ENCODE assay signal across 8 cellular contexts in the genomic region with DNA sequence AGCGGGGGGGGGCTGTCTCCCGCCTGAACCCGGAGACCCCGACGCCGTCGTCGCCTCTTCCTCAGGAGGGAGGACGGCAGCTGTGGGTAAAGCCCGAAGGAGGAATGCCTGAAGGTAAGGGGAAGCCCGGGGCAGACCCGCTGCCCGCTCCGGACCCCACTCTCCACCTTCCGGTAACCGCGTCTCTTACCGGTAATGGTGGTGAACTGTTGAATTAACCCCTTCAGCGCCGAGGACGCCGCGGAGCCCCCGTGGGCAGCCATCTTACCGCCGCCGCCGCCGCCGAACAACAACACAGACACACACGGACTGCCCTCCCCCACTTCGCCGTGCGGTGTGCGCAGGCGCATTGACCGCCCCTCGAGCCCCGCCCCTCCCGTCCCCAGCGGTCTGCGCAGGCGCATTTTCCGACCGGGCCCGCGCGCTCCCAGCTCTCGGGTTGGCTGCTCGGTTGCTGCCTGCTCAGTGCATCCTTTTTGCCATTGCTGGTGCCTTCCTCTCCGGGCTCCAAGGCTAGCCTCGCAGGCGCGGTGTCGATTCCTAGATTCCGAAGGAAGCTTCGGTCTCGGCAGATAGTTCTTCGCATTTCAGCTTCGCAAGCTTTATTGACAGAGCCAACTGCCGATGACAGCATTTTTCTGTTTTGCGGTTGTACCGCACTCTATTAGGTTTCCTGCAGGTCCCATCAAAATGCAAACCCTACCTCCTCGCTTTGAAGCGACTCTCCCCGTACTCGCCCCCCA. TPM values are rescaled to one million over a fixed set of nuclear protein-coding genes. Genes with fewer than 3 reads are reported as not detected.
A peak's percentile ranks its signal among the peaks of the same experiment; 100 is the strongest.
DNase-seq lines count a peak whose midpoint lies in the region; ATAC-seq and TF ChIP-seq lines count a peak whose summit lies in the region.

A gene with protein sequence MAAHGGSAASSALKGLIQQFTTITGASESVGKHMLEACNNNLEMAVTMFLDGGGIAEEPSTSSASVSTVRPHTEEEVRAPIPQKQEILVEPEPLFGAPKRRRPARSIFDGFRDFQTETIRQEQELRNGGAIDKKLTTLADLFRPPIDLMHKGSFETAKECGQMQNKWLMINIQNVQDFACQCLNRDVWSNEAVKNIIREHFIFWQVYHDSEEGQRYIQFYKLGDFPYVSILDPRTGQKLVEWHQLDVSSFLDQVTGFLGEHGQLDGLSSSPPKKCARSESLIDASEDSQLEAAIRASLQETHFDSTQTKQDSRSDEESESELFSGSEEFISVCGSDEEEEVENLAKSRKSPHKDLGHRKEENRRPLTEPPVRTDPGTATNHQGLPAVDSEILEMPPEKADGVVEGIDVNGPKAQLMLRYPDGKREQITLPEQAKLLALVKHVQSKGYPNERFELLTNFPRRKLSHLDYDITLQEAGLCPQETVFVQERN (minus strand): TSS at position 291 of the 743 bp plus-strand sequence. CDS start 28 bp downstream, at position 263.

- peaks cover 0 to 8% of the 10 kb centered on the region in 2 donors for H3K36me3 ChIP-seq in left lung

- DNase-seq in NCI-H774 (lab: John Stamatoyannopoulos, UW) (peak; percentile 97), dermis blood vessel endothelial cell (peak; percentile 96), left lung (peak; percentile 96 to 99)
- DNase-seq in activated CD4-positive, alpha-beta T cell treated with anti-CD3 and anti-CD28 coated beads, Interleukin-2, amount 50 U/mL, for 4 hours, result peak; percentile 93
- DNase-seq in stimulated activated CD4-positive, alpha-beta T cell treated with anti-CD3 and anti-CD28 coated beads, Interleukin-2, amount 100 ng/mL, for 4 hours (ENCODE audit: low read depth), result peak; percentile 91

- TF ChIP-seq CTCF in C4-2B (conservative IDR thresholded peaks at IDR 0.05), result no peak
- peak in 1 of 2 donors; percentile 10 for TF ChIP-seq CTCF in left lung (IDR thresholded peaks at IDR 0.05)

- H3K9me3 ChIP-seq in left lung, result no peaks in the 10 kb centered on the region

- H3K27ac ChIP-seq in C4-2B, result peak within 1 kb of the TSS; percentile 86
- H3K27ac ChIP-seq in left lung, result peak within 1 kb of the TSS; percentile 87 to 93

- H3K4me1 ChIP-seq in left lung, result peaks cover 8 to 24% of the 10 kb centered on the region in 2 donors

- peak; percentile 82 for ATAC-seq in GM19395 (IDR thresholded peaks at IDR 0.05; ENCODE audit: unreplicated experiment)
- peak; percentile 59 for ATAC-seq in HG03565 (IDR thresholded peaks at IDR 0.05; ENCODE audit: unreplicated experiment)
- peak; percentile 96 for ATAC-seq in left lung

- H3K27me3 ChIP-seq in left lung, result no peaks in the 10 kb centered on the region

- H3K4me3 ChIP-seq in left lung, result peak within 1 kb of the TSS; percentile 96

- intact Hi-C loops in left lung (cut with DNase I), result no loop called here

RNA-seq across cellular contexts. Expression of the gene that starts here (rescaled TPM):
- total RNA-seq in dermis blood vessel endothelial cell, result 18.0 and 27.5 TPM in 2 replicates
- 10 to 100 TPM; 42.5 to 56.3 TPM for total RNA-seq in left lung

Comparison
In these comparisons a context has a peak if more than half of its experiments do, and no peak if none do; other contexts are left out.
1. Peak in every context shown above with its lines: DNase-seq, ATAC-seq, H3K4me3 ChIP-seq and H3K27ac ChIP-seq.